8 cellular contexts compared by ENCODE assay signal in the genomic region with DNA sequence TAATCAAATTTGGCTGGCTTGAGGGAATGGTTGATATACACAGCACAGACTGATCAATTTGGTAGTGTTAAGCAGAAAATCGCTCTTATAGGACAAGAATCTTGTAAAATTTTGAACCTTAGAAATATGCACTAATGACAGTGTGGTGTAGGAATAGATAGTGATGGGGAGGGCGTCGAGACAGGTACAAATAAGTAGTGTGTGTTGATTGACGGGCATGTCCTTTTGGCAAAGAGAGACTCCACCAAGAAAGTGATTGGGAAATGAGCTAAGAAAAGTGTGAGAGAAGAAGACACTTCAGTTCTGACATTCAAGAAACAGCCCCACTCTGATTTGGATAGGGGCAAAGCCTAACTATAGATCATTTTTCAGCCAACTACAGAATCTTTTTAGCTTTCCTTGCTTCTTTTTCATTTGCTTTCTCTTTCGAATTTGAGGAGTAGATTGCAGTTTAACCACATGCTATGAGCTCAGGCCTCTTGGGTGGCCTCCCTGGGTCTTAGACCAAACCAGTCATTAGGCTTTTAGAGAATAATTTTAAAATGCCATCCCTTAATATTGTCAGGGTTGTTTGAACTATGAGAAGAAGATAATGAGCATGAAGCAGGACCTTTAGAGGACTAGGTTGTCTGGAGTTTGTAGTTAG.
DNase-seq lines count a peak whose midpoint lies in the region; ATAC-seq and TF ChIP-seq lines count a peak whose summit lies in the region.

No MANE protein-coding gene starts in this region.

- POLR2A ChIA-PET in HCT116 (lab: Charles Lee), result no interaction called here
- POLR2A ChIA-PET in activated CD8-positive, alpha-beta T cell treated with anti-CD3 and anti-CD28 coated beads for 36 hours (lab: Charles Lee), result interaction anchor here (0.8 kb wide), 1 partner anchor 14 kb away, joined by 4 read pairs; no protein-coding TSS in a partner anchor

- H3K36me3 Mint-ChIP-seq in activated CD8-positive, alpha-beta T cell treated with anti-CD3 and anti-CD28 coated beads for 36 hours (ENCODE audit: low read depth), result peaks cover 15% of the 10 kb centered on the region
- H3K36me3 Mint-ChIP-seq in Calu3 (ENCODE audit: insufficient read depth, unreplicated experiment), result no peaks in the 10 kb centered on the region

- H3K9me3 ChIP-seq in HCT116 (ENCODE audit: control insufficient read depth in 1 of 2, insufficient read depth in 1 of 2, low read depth in 1 of 2, low read length in 2 of 2) (no peaks in the 10 kb centered on the region), mucosa of descending colon (no peaks in the 10 kb centered on the region), upper lobe of right lung (no peaks in the 10 kb centered on the region)

- H2AFZ ChIP-seq in HCT116 (ENCODE audit: low read depth, low read length, poor library complexity, severe bottlenecking), result no peak overlapping the region

- H3K36me3 ChIP-seq in HCT116 (ENCODE audit: control insufficient read depth in 1 of 2, insufficient read depth in 2 of 2, low read length in 2 of 2) (no peaks in the 10 kb centered on the region), mucosa of descending colon (ENCODE audit: low read depth) (no peaks in the 10 kb centered on the region), upper lobe of right lung (no peaks in the 10 kb centered on the region)

- no peak overlapping the region for H3K9ac ChIP-seq in HCT116 (ENCODE audit: low read length)

- H3K27ac Mint-ChIP-seq in activated CD8-positive, alpha-beta T cell treated with anti-CD3 and anti-CD28 coated beads for 36 hours, result peak overlapping the region; percentile 72
- H3K27ac Mint-ChIP-seq in Calu3 (ENCODE audit: unreplicated experiment), result no peak overlapping the region

- H3K4me3 Mint-ChIP-seq in activated CD8-positive, alpha-beta T cell treated with anti-CD3 and anti-CD28 coated beads for 36 hours, result peak overlapping the region; percentile 2
- H3K4me3 Mint-ChIP-seq in Calu3 (ENCODE audit: low read depth, unreplicated experiment), result no peak overlapping the region

- peaks cover 52% of the 10 kb centered on the region for H3K4me1 Mint-ChIP-seq in activated CD8-positive, alpha-beta T cell treated with anti-CD3 and anti-CD28 coated beads for 36 hours (ENCODE audit: low read depth)
- H3K4me1 Mint-ChIP-seq in Calu3 (ENCODE audit: low read depth, unreplicated experiment), result peaks cover 27% of the 10 kb centered on the region

- ATAC-seq in GM18498 (IDR thresholded peaks at IDR 0.05; ENCODE audit: unreplicated experiment) (peak; percentile 76), HCT116 (no peak), mucosa of descending colon (peak; percentile 67), upper lobe of right lung (no peak)
- ATAC-seq in activated CD8-positive, alpha-beta T cell treated with anti-CD3 and anti-CD28 coated beads for 36 hours, result peak; percentile 67

- no peak overlapping the region for H3K4me3 ChIP-seq in HCT116 (replicated peaks in 1 of 2; ENCODE audit: low read depth in 1 of 2, low read length in 2 of 2)
- H3K4me3 ChIP-seq in mucosa of descending colon, result no peak overlapping the region
- no peak overlapping the region for H3K4me3 ChIP-seq in upper lobe of right lung

- no peaks in the 10 kb centered on the region for H3K27me3 Mint-ChIP-seq in activated CD8-positive, alpha-beta T cell treated with anti-CD3 and anti-CD28 coated beads for 36 hours
- no peaks in the 10 kb centered on the region for H3K27me3 Mint-ChIP-seq in Calu3 (ENCODE audit: unreplicated experiment)

- TF ChIP-seq POLR2A in HCT116 (IDR thresholded peaks at IDR 0.05; ENCODE audit: borderline replicate concordance, extremely low read depth, insufficient read depth, insufficient read length), result no peak

- H3K27me3 ChIP-seq in HCT116 (ENCODE audit: insufficient read depth, low read length) (no peaks in the 10 kb centered on the region), upper lobe of right lung (no peaks in the 10 kb centered on the region)

- intact Hi-C loops in HCT116 (cut with micrococcal nuclease) (no loop called here), mucosa of descending colon (cut with DNase I, micrococcal nuclease) (no loop called here), Calu3 (cut with micrococcal nuclease; ENCODE audit: unreplicated experiment) (no loop called here), upper lobe of right lung (cut with DNase I) (no loop called here)
- intact Hi-C loops in activated CD8-positive, alpha-beta T cell treated with anti-CD3 and anti-CD28 coated beads for 36 hours (cut with micrococcal nuclease), result no loop called here

- peaks cover 2% of the 10 kb centered on the region for H3K9me3 Mint-ChIP-seq in activated CD8-positive, alpha-beta T cell treated with anti-CD3 and anti-CD28 coated beads for 36 hours
- H3K9me3 Mint-ChIP-seq in Calu3 (ENCODE audit: low read depth, unreplicated experiment), result no peaks in the 10 kb centered on the region

- BruUV-seq in HCT116 (replicated peaks; lab: Mats Ljungman, UMichigan), result no TSS peak
- BruUV-seq in Calu3 (replicated peaks; lab: Mats Ljungman, UMichigan), result no TSS peak

- RAD21 ChIA-PET in HCT116 (lab: Charles Lee; ENCODE audit: low non-redundant PET in 1 of 2, low total read pairs in 2 of 2, uncharacterized antibody in 2 of 2, unreplicated experiment in 2 of 2), result no interaction called here

- CTCF ChIA-PET in HCT116 (lab: Charles Lee), result no interaction called here
- CTCF ChIA-PET in activated CD8-positive, alpha-beta T cell treated with anti-CD3 and anti-CD28 coated beads for 36 hours (lab: Charles Lee), result no interaction called here
- CTCF ChIA-PET in Calu3 (lab: Charles Lee), result interaction anchor here (0.9 kb wide), 1 partner anchor 8 kb away, joined by 4 read pairs; no protein-coding TSS in a partner anchor

- TF ChIP-seq CTCF in HCT116 (IDR thresholded peaks at IDR 0.05 in 2 of 3, conservative IDR thresholded peaks at IDR 0.05 in 1 of 3; ENCODE audit: borderline replicate concordance in 1 of 3, insufficient read depth in 1 of 3, low read depth in 2 of 3, low read length in 2 of 3) (no peak), mucosa of descending colon (IDR thresholded peaks at IDR 0.05) (no peak), Calu3 (IDR thresholded peaks at IDR 0.05; ENCODE audit: unreplicated experiment) (no peak), upper lobe of right lung (IDR thresholded peaks at IDR 0.05) (no peak)
- no peak for TF ChIP-seq CTCF in activated CD8-positive, alpha-beta T cell treated with anti-CD3 and anti-CD28 coated beads for 36 hours (IDR thresholded peaks at IDR 0.05)

- H3K79me2 ChIP-seq in HCT116 (ENCODE audit: insufficient read depth, low read length), result peaks cover 13% of the 10 kb centered on the region; the same call in 1 of the 2 replicates

- peaks cover 4% of the 10 kb centered on the region; the same call in 1 of the 2 replicates for H4K20me1 ChIP-seq in HCT116 (ENCODE audit: insufficient read depth)

- H3K4me1 ChIP-seq in HCT116 (ENCODE audit: control insufficient read depth in 1 of 2, insufficient read depth in 2 of 2, low read length in 2 of 2) (peaks cover 5 to 20% of the 10 kb centered on the region in 2 experiments; a peak in 3 of 4 replicates), mucosa of descending colon (ENCODE audit: low read depth) (peaks cover 4% of the 10 kb centered on the region), upper lobe of right lung (no peaks in the 10 kb centered on the region)

- no peaks in the 10 kb centered on the region for H3K9me2 ChIP-seq in HCT116 (ENCODE audit: insufficient read depth)

- DNase-seq in HCT116 (ENCODE audit: low read depth, low spot score) (no peak), mucosa of descending colon (no peak), Calu3 (no peak), hippocampal formation (lab: John Stamatoyannopoulos, UW) (no peak), upper lobe of right lung (no peak)
- peak; percentile 17 for DNase-seq in activated CD8-positive, alpha-beta T cell treated with anti-CD3 and anti-CD28 coated beads for 36 hours
- DNase-seq in effector CD4-positive, alpha-beta T cell, result no peak

- TF ChIP-seq RAD21 in HCT116 (IDR thresholded peaks at IDR 0.05; ENCODE audit: low read depth), result no peak

- H3K27ac ChIP-seq in HCT116 (ENCODE audit: low read depth, low read length) (no peak overlapping the region; the same call in 1 of the 2 replicates), upper lobe of right lung (no peak overlapping the region)

- H3K4me2 ChIP-seq in HCT116 (ENCODE audit: low read length), result peak overlapping the region; percentile 39

TF ChIP-seq in HCT116, 20 proteins besides CTCF, POLR2A, EP300 and RAD21:
- TF ChIP-seq ELF1 (IDR thresholded peaks at IDR 0.05; ENCODE audit: borderline replicate concordance, low read depth) (no peak), CBX3 (IDR thresholded peaks at IDR 0.05; ENCODE audit: low read depth) (no peak), ZNF274 (IDR thresholded peaks at IDR 0.05; ENCODE audit: low read depth, low read length) (no peak)

Comparison
In these comparisons a context has a peak if more than half of its experiments do, and no peak if none do; other contexts are left out.
1. ATAC-seq: peak in GM18498 (single experiment), activated CD8-positive, alpha-beta T cell treated with anti-CD3 and anti-CD28 coated beads for 36 hours (single experiment) and mucosa of descending colon (single experiment); none in HCT116 (single experiment) and upper lobe of right lung (single experiment).